2 cellular contexts compared by ENCODE assay signal in genomic region chr2:130991446-130991845, GRCh38.
DNase-seq lines count a peak whose midpoint lies in the region; TF ChIP-seq lines count a peak whose summit lies in the region.
"Not testable (repeated sequence)": the region's sequence is repeated elsewhere in the genome, so short reads cannot be mapped to it uniquely, and the experiment has no call there.

No MANE protein-coding gene starts in this region.

- intact Hi-C loops in esophagus muscularis mucosa (cut with DNase I): not testable (repeated sequence)

- H3K4me1 ChIP-seq in esophagus muscularis mucosa: not testable (repeated sequence)

- not testable (repeated sequence) for H3K36me3 ChIP-seq in esophagus muscularis mucosa

- WGBS in esophagus muscularis mucosa: 92% methylated on average over 24 of the region's 32 CpGs

- TF ChIP-seq POLR2A in esophagus muscularis mucosa (IDR thresholded peaks at IDR 0.05; ENCODE audit: low read depth): not testable (repeated sequence)

- TF ChIP-seq CTCF in esophagus muscularis mucosa (IDR thresholded peaks at IDR 0.05); osteocyte (IDR thresholded peaks at IDR 0.05): not testable (repeated sequence)

- not testable (repeated sequence) for H3K9me3 Mint-ChIP-seq in osteocyte (ENCODE audit: unreplicated experiment)

- not testable (repeated sequence) for H3K27ac Mint-ChIP-seq in osteocyte (ENCODE audit: unreplicated experiment)

- not testable (repeated sequence) for H3K27me3 Mint-ChIP-seq in osteocyte (ENCODE audit: unreplicated experiment)

- not testable (repeated sequence) for TF ChIP-seq EP300 in esophagus muscularis mucosa (IDR thresholded peaks at IDR 0.05)

- not testable (repeated sequence) for H3K9me3 ChIP-seq in esophagus muscularis mucosa

- H3K27ac ChIP-seq in esophagus muscularis mucosa (replicated peaks in 1 of 4): not testable (repeated sequence)

- H3K4me1 Mint-ChIP-seq in osteocyte (ENCODE audit: unreplicated experiment): not testable (repeated sequence)

- H3K36me3 Mint-ChIP-seq in osteocyte (ENCODE audit: unreplicated experiment): not testable (repeated sequence)

- H3K27me3 ChIP-seq in esophagus muscularis mucosa: not testable (repeated sequence)

- DNase-seq in esophagus muscularis mucosa (ENCODE audit: extremely low spot score) (peak; percentile 60), osteocyte (ENCODE audit: extremely low spot score, unreplicated experiment) (peak; percentile 83)

- not testable (repeated sequence) for H3K4me3 ChIP-seq in esophagus muscularis mucosa

- not testable (repeated sequence) for H3K4me3 Mint-ChIP-seq in osteocyte (ENCODE audit: unreplicated experiment)
